28 cellular contexts compared by ENCODE assay signal in genomic region chr6:47187108-47187507, GRCh38.
DNase-seq lines count a peak whose midpoint lies in the region; ATAC-seq, FAIRE-seq and TF ChIP-seq lines count a peak whose summit lies in the region.
"Had no signal": no experiment of that assay in that cellular context is flagged by ENCODE, and none has a peak within 500 bp of the region (broad histone marks: within the 10 kb centered on the region; RNA-seq: fewer than 3 reads in every experiment).

No MANE protein-coding gene starts in this region.

- H3K27me3 ChIP-seq in GM23338 (ENCODE audit: insufficient read depth) = no peaks in the 10 kb centered on the region
- H3K27me3 ChIP-seq in PC-3 (ENCODE audit: low read length) = no peaks in the 10 kb centered on the region
- no peaks in the 10 kb centered on the region for H3K27me3 ChIP-seq in keratinocyte (ENCODE audit: control insufficient read depth, extremely low read depth, insufficient read depth, low read length)
- no peaks in the 10 kb centered on the region for H3K27me3 ChIP-seq in smooth muscle cell (ENCODE audit: low read depth)
- H3K27me3 ChIP-seq: Peyer's patch had no signal

- H3K4me1 ChIP-seq in GM23338 (ENCODE audit: insufficient read depth) = no peaks in the 10 kb centered on the region
- peaks cover 47% of the 10 kb centered on the region for H3K4me1 ChIP-seq in PC-3 (ENCODE audit: insufficient read depth, low read length)
- peaks cover 25% of the 10 kb centered on the region for H3K4me1 ChIP-seq in keratinocyte (ENCODE audit: control insufficient read depth, extremely low read depth, insufficient read depth, low read length)
- peaks cover 5% of the 10 kb centered on the region for H3K4me1 ChIP-seq in smooth muscle cell (ENCODE audit: low read depth)

- no peaks in the 10 kb centered on the region for H3K4me1 Mint-ChIP-seq in GM23338
- H3K4me1 Mint-ChIP-seq: CD4-positive, alpha-beta memory T cell had no signal

- H3K27ac ChIP-seq in GM23338 (ENCODE audit: low read depth) (no peak overlapping the region), PC-3 (ENCODE audit: low read length) (peak overlapping the region; percentile 80), keratinocyte (ENCODE audit: control insufficient read depth, insufficient read depth, low read length) (peak overlapping the region; percentile 84), smooth muscle cell (ENCODE audit: low read depth) (peak overlapping the region; percentile 92)
- H3K27ac ChIP-seq: SK-N-MC had no signal

- H3K9ac ChIP-seq in PC-3 (ENCODE audit: low read length) (no peak overlapping the region), keratinocyte (ENCODE audit: control insufficient read depth, extremely low read depth, insufficient read depth, low read length) (no peak overlapping the region), smooth muscle cell (ENCODE audit: low read depth) (peak overlapping the region; percentile 72)

- no peak for TF ChIP-seq CTCF in GM23338 (conservative IDR thresholded peaks at IDR 0.05; ENCODE audit: low read depth in 2 of 2)
- no peak for TF ChIP-seq CTCF in PC-3 (conservative IDR thresholded peaks at IDR 0.05; ENCODE audit: low read depth, low read length)
- no peak for TF ChIP-seq CTCF in keratinocyte (optimal IDR thresholded peaks at IDR 0.05 in 1 of 3, IDR thresholded peaks at IDR 0.05 in 1 of 3, conservative IDR thresholded peaks at IDR 0.05 in 1 of 3; ENCODE audit: extremely low read depth in 1 of 3, insufficient read depth in 2 of 3, low read length in 3 of 3)
- no peak for TF ChIP-seq CTCF in smooth muscle cell (IDR thresholded peaks at IDR 0.05; ENCODE audit: borderline replicate concordance, insufficient read depth, poor library complexity, severe bottlenecking)

- H3K27me3 Mint-ChIP-seq in GM23338 (ENCODE audit: insufficient read depth, low read depth, poor library complexity) = no peaks in the 10 kb centered on the region

- H3K4me2 ChIP-seq in GM23338 (no peak overlapping the region), PC-3 (ENCODE audit: low read length) (0 out of 2 replicates have a peak overlapping the region, but pooled peaks have one; percentile 4), keratinocyte (ENCODE audit: control insufficient read depth, extremely low read depth, insufficient read depth, low read depth, low read length) (no peak overlapping the region), smooth muscle cell (peak overlapping the region; percentile 73)

- FAIRE-seq in keratinocyte (lab: Jason Lieb, UNC) = no peak
- FAIRE-seq: A549, GM12878, HTR-8/SVneo had no signal

- no peaks in the 10 kb centered on the region for H3K9me3 Mint-ChIP-seq in GM23338

- 0 out of 2 replicates have a peak overlapping the region, but pooled peaks have one; percentile 43 for H2AFZ ChIP-seq in GM23338
- no peak overlapping the region for H2AFZ ChIP-seq in PC-3 (ENCODE audit: low read length)
- H2AFZ ChIP-seq in keratinocyte (ENCODE audit: control insufficient read depth, low read length) = no peak overlapping the region
- peak overlapping the region; percentile 36 for H2AFZ ChIP-seq in smooth muscle cell (ENCODE audit: low read depth)

- no peaks in the 10 kb centered on the region for H3F3A ChIP-seq in GM23338 (replicated peaks; ENCODE audit: low read depth)
- no peaks in the 10 kb centered on the region for H3F3A ChIP-seq in PC-3 (ENCODE audit: low read length, unreplicated experiment)
- H3F3A ChIP-seq in smooth muscle cell (ENCODE audit: low read depth) = no peaks in the 10 kb centered on the region

- CTCF ChIA-PET in PC-3 (lab: Charles Lee) = no interaction called here

- H3K36me3 Mint-ChIP-seq in GM23338 (ENCODE audit: low read depth) = no peaks in the 10 kb centered on the region
- H3K36me3 Mint-ChIP-seq: CD4-positive, alpha-beta memory T cell had no signal

- no TSS peak for BruUV-seq in PC-3 (replicated peaks; lab: Mats Ljungman, UMichigan)

- dilution Hi-C loops in keratinocyte (cut with MboI; ENCODE audit: extremely low pct_ligation_motif_present, low sequenced_read_pairs) = no loop called here

- no peaks in the 10 kb centered on the region for H3K9me1 ChIP-seq in keratinocyte (ENCODE audit: control insufficient read depth, extremely low read depth, insufficient read depth, low read length)

- ATAC-seq in GM23338 (no peak), PC-3 (peak; percentile 7; the same call in 1 of the 2 replicates), GM21360 (IDR thresholded peaks at IDR 0.05; ENCODE audit: unreplicated experiment) (no peak), HG03342 (IDR thresholded peaks at IDR 0.05; ENCODE audit: unreplicated experiment) (no peak)
- ATAC-seq: A549, GM12878 had no signal

- no peaks in the 10 kb centered on the region for H4K20me1 ChIP-seq in GM23338 (replicated peaks; ENCODE audit: insufficient read depth)
- H4K20me1 ChIP-seq in PC-3 (ENCODE audit: low read length) = no peaks in the 10 kb centered on the region
- H4K20me1 ChIP-seq in keratinocyte (ENCODE audit: control insufficient read depth, extremely low read depth, insufficient read depth, low read length) = no peaks in the 10 kb centered on the region
- no peaks in the 10 kb centered on the region for H4K20me1 ChIP-seq in smooth muscle cell (ENCODE audit: low read depth)

- intact Hi-C loops in PC-3 (cut with micrococcal nuclease) = loop anchor here (5.0 to 10.0 kb wide), 2 partner anchors 58 to 90 kb away; no protein-coding TSS in a partner anchor

- H3K9me3 ChIP-seq in PC-3 (ENCODE audit: low read length) (no peaks in the 10 kb centered on the region), keratinocyte (ENCODE audit: control insufficient read depth, low read depth, low read length) (no peaks in the 10 kb centered on the region), smooth muscle cell (replicated peaks; ENCODE audit: low read depth) (no peaks in the 10 kb centered on the region)
- H3K9me3 ChIP-seq: A549, Peyer's patch had no signal

- H3K36me3 ChIP-seq in GM23338 (ENCODE audit: insufficient read depth) (no peaks in the 10 kb centered on the region), PC-3 (ENCODE audit: low read depth, low read length) (no peaks in the 10 kb centered on the region), keratinocyte (ENCODE audit: control insufficient read depth in 2 of 2, extremely low read depth in 1 of 2, insufficient read depth in 2 of 2, low read length in 2 of 2) (no peaks in the 10 kb centered on the region), smooth muscle cell (ENCODE audit: low read depth) (no peaks in the 10 kb centered on the region)
- H3K36me3 ChIP-seq: Peyer's patch had no signal

- H3K79me2 ChIP-seq in GM23338 (replicated peaks; ENCODE audit: insufficient read depth) (no peaks in the 10 kb centered on the region), PC-3 (ENCODE audit: low read length) (no peaks in the 10 kb centered on the region), keratinocyte (ENCODE audit: control insufficient read depth, insufficient read depth, low read length) (no peaks in the 10 kb centered on the region), smooth muscle cell (ENCODE audit: low read depth) (no peaks in the 10 kb centered on the region)

- POLR2A ChIA-PET in PC-3 (lab: Charles Lee; ENCODE audit: unreplicated experiment) = no interaction called here

- no peak overlapping the region for H3K4me3 Mint-ChIP-seq in GM23338
- H3K4me3 Mint-ChIP-seq: CD4-positive, alpha-beta memory T cell had no signal

- H3K27ac Mint-ChIP-seq in GM23338 = no peak overlapping the region
- H3K27ac Mint-ChIP-seq: CD4-positive, alpha-beta memory T cell had no signal

- DNase-seq in GM23338 (ENCODE audit: low spot score) (no peak), PC-3 (no peak), keratinocyte (ENCODE audit: low read depth, low spot score) (no peak), smooth muscle cell (lab: John Stamatoyannopoulos, UW; ENCODE audit: unreplicated experiment) (no peak), AG08395 (ENCODE audit: low spot score) (no peak)
- DNase-seq in stimulated activated naive CD4-positive, alpha-beta T cell treated with Interleukin-2 at 50 U/mL for 16 hours (lab: John Stamatoyannopoulos, UW) = no peak
- DNase-seq: C1 segment of cervical spinal cord; CD4-positive, alpha-beta memory T cell; COR-L47; DMS 273 treated with DMSO at 0.1 percent for 48 hours; DMS79; EL; GDM1; KG1; MM.1S; NCI-H1048; NCI-H1694; NCI-H2029 treated with DMSO at 0.1 percent for 48 hours; NCI-H446 treated with DMSO at 0.1 percent for 48 hours; NCI-H526 treated with DMSO at 0.1 percent for 48 hours; Peyer's patch; SIG-M5 had no signal

- WGBS in smooth muscle cell (ENCODE audit: low lambda C conversion rate) = 97% methylated on average over 1 of the region's 1 CpG

- H3K4me3 ChIP-seq in GM23338 (no peak overlapping the region), PC-3 (ENCODE audit: low read length) (no peak overlapping the region), keratinocyte (ENCODE audit: control insufficient read depth in 2 of 3, extremely low read depth in 1 of 3, insufficient read depth in 2 of 3, low read depth in 1 of 3, low read length in 3 of 3) (no peak overlapping the region), smooth muscle cell (no peak overlapping the region)
- H3K4me3 ChIP-seq: A549, GM12878, Peyer's patch, SK-N-MC had no signal

- 0 out of 2 replicates have a peak, but pooled peaks cover 4% of the 10 kb centered on the region for H3K9me2 ChIP-seq in GM23338 (ENCODE audit: insufficient read depth)
- H3K9me2 ChIP-seq in PC-3 (replicated peaks; ENCODE audit: low read length) = no peaks in the 10 kb centered on the region

TF ChIP-seq in GM23338, 12 proteins besides CTCF, POLR2A, EP300 and RAD21 (continues in another document):
- no peak for TF ChIP-seq ETS1 (IDR thresholded peaks at IDR 0.05)

Comparison
In these comparisons a context has a peak if more than half of its experiments do, and no peak if none do; other contexts are left out.
1. H2AFZ ChIP-seq: peak in GM23338 (single experiment) and smooth muscle cell (single experiment); none in PC-3 (single experiment) and keratinocyte (single experiment).
2. H3K4me2 ChIP-seq: peak in PC-3 (single experiment) and smooth muscle cell (single experiment); none in GM23338 (single experiment) and keratinocyte (single experiment).